Comparison of ENCODE assay signal across 16 cellular contexts in the genomic region with DNA sequence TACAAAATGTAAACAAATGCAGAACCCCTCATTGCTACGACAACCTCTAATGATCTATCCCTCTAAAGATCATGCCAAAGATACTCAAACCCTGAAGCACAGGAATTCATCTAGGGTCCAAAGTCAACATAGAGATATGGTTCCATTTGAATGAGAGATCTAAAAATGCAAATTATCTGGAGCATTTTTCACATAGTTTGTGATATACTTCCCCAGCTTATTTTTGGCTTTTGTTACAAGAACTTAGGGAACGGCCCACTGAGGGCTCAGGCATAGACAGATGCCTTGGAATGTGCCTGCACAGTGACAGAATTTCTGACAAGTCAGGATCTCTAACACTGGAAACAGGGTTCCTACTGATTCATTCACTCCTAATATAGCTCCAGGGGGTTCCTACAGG.
"Had no signal": no experiment of that assay in that cellular context is flagged by ENCODE, and none has a peak within 500 bp of the region (broad histone marks: within the 10 kb centered on the region; RNA-seq: fewer than 3 reads in every experiment).

No MANE protein-coding gene starts in this region.

- DNase-seq: activated CD4-positive, alpha-beta T cell treated with anti-CD3 and anti-CD28 coated beads for 4 hours; cerebellar nuclear complex; dorsolateral prefrontal cortex; endodermal cell; hypothalamus; left ventricle myocardium inferior; mucosa of descending colon; naive thymus-derived CD8-positive, alpha-beta T cell; SIG-M5; small intestine; stimulated activated CD4-positive, alpha-beta T cell treated with anti-CD3 and anti-CD28 coated beads, Interleukin-4, amount 100 ng/mL, for 24 hours; stimulated activated naive CD4-positive, alpha-beta T cell; T-helper 2 cell; tibial artery had no signal

- H3K4me1 ChIP-seq: left ventricle myocardium inferior, right atrium auricular region had no signal

- H3K4me3 Mint-ChIP-seq: activated T-helper 1 cell treated with anti-CD3 and anti-CD28 coated beads, Interleukin-12 subunit alpha, Interleukin-12 subunit beta, Interleukin-2, Interleukin-4 antibody, amounts not matched to agents 30 ng/mL and 10 ng/mL and 1 ng/mL, durations not matched to agents 14 hours and 24 hours and 36 hours; endodermal cell; naive thymus-derived CD8-positive, alpha-beta T cell had no signal

- H3K36me3 ChIP-seq: left ventricle myocardium inferior, right atrium auricular region, tibial artery had no signal

- H3K27ac ChIP-seq: dorsolateral prefrontal cortex, left ventricle myocardium inferior, right atrium auricular region, tibial artery had no signal

- ATAC-seq: mucosa of descending colon; naive thymus-derived CD8-positive, alpha-beta T cell had no signal

- H3K27me3 ChIP-seq: right atrium auricular region, tibial artery had no signal

- H3K4me3 ChIP-seq: dorsolateral prefrontal cortex, left ventricle myocardium inferior, mucosa of descending colon, right atrium auricular region, tibial artery had no signal

- H3K27ac Mint-ChIP-seq: activated T-helper 1 cell treated with anti-CD3 and anti-CD28 coated beads, Interleukin-12 subunit alpha, Interleukin-12 subunit beta, Interleukin-2, Interleukin-4 antibody, amounts not matched to agents 30 ng/mL and 10 ng/mL and 1 ng/mL, durations not matched to agents 14 hours and 24 hours and 36 hours; endodermal cell; naive thymus-derived CD8-positive, alpha-beta T cell had no signal

- H3K4me1 Mint-ChIP-seq: endodermal cell; naive thymus-derived CD8-positive, alpha-beta T cell had no signal

- H3K9me3 Mint-ChIP-seq: activated T-helper 1 cell treated with anti-CD3 and anti-CD28 coated beads, Interleukin-12 subunit alpha, Interleukin-12 subunit beta, Interleukin-2, Interleukin-4 antibody, amounts not matched to agents 30 ng/mL and 10 ng/mL and 1 ng/mL, durations not matched to agents 14 hours and 24 hours and 36 hours had no signal
